ENCODE assay signal across 22 cellular contexts in genomic region chr4:147525494-147526271, GRCh38. TPM values are rescaled to one million over a fixed set of nuclear protein-coding genes. Genes with fewer than 3 reads are reported as not detected.
"Had no signal": no experiment of that assay in that cellular context is flagged by ENCODE, and none has a peak within 500 bp of the region (broad histone marks: within the 10 kb centered on the region; RNA-seq: fewer than 3 reads in every experiment).

No MANE protein-coding gene starts in this region.

- H3K27ac Mint-ChIP-seq: activated B cell treated with CpG ODN at 0.5 μM for 24 hours; activated CD4-positive, alpha-beta T cell treated with anti-CD3 and anti-CD28 coated beads, Interleukin-2, amount 10 ng/mL, durations not matched to agents 24 days and 14 days; activated CD8-positive, alpha-beta T cell treated with anti-CD3 and anti-CD28 coated beads, Interleukin-2, amount 10 ng/mL, durations not matched to agents 7 days and 5 days; activated naive CD4-positive, alpha-beta T cell treated with anti-CD3 and anti-CD28 coated beads for 36 hours; activated T-cell treated with anti-CD3 and anti-CD28 coated beads, Interleukin-2, amount 50 U/mL, for 24 hours; activated T-helper 2 cell treated with anti-CD3 and anti-CD28 coated beads, Interferon-gamma antibody, Interleukin-2, Interleukin-4, amounts not matched to agents 10 μg/mL and 5 μg/mL and 100 μg/mL, durations not matched to agents 14 hours and 24 hours and 36 hours; natural killer cell treated with Interleukin-12 subunit alpha and Interleukin-12 subunit beta and Interleukin-15 and Interleukin-18, amount 100 ng/mL, for 72 hours; T-helper 2 cell treated with Interferon-gamma antibody and Interleukin-4, amounts not matched to agents 5 μg/mL and 100 μg/mL, for 36 hours had no signal

- H3K36me3 ChIP-seq: gastrocnemius medialis, thyroid gland had no signal

- H3K9ac ChIP-seq: SK-N-SH had no signal

- H3K36me3 Mint-ChIP-seq: brain; natural killer cell treated with Interleukin-12 subunit alpha and Interleukin-12 subunit beta and Interleukin-15 and Interleukin-18, amount 100 ng/mL, for 72 hours had no signal

- H3K27me3 ChIP-seq: gastrocnemius medialis, thyroid gland had no signal

- H3K4me1 Mint-ChIP-seq: activated B cell treated with CpG ODN at 0.5 μM for 24 hours; activated CD4-positive, alpha-beta T cell treated with anti-CD3 and anti-CD28 coated beads, Interleukin-2, amount 10 ng/mL, durations not matched to agents 24 days and 14 days; central memory CD8-positive, alpha-beta T cell had no signal

- H3K4me1 ChIP-seq: gastrocnemius medialis, thyroid gland had no signal

- H3K27ac ChIP-seq: coronary artery, gastrocnemius medialis, thyroid gland had no signal

- H3K9me3 ChIP-seq: gastrocnemius medialis, SK-N-SH, thyroid gland had no signal

- H3K4me2 ChIP-seq: SK-N-SH had no signal

- DNase-seq: activated B cell treated with CpG ODN at 0.5 μM for 24 hours; activated CD4-positive, alpha-beta T cell treated with anti-CD3 and anti-CD28 coated beads, Interleukin-2, amount 10 ng/mL, durations not matched to agents 24 days and 14 days; activated CD8-positive, alpha-beta T cell treated with anti-CD3 and anti-CD28 coated beads, Interleukin-2, amount 10 ng/mL, durations not matched to agents 7 days and 5 days; activated naive CD4-positive, alpha-beta T cell treated with anti-CD3 and anti-CD28 coated beads for 36 hours; activated T-cell treated with anti-CD3 and anti-CD28 coated beads, Interleukin-2, amount 50 U/mL, for 24 hours; effector CD4-positive, alpha-beta T cell; gastrocnemius medialis; head of caudate nucleus; nucleus accumbens; posterior cingulate gyrus; retina; SK-N-SH; stimulated activated CD4-positive, alpha-beta T cell treated with anti-CD3 and anti-CD28 coated beads, Interleukin-2, amount 100 ng/mL, for 24 hours; stimulated activated naive CD4-positive, alpha-beta T cell treated with Interleukin-2 at 50 U/mL for 16 hours; thyroid gland had no signal

- H3K4me3 Mint-ChIP-seq: activated B cell treated with CpG ODN at 0.5 μM for 24 hours; activated CD4-positive, alpha-beta T cell treated with anti-CD3 and anti-CD28 coated beads, Interleukin-2, amount 10 ng/mL, durations not matched to agents 24 days and 14 days; activated CD8-positive, alpha-beta T cell treated with anti-CD3 and anti-CD28 coated beads, Interleukin-2, amount 10 ng/mL, durations not matched to agents 7 days and 5 days; activated naive CD4-positive, alpha-beta T cell treated with anti-CD3 and anti-CD28 coated beads for 36 hours; activated T-cell treated with anti-CD3 and anti-CD28 coated beads, Interleukin-2, amount 50 U/mL, for 24 hours; central memory CD8-positive, alpha-beta T cell; natural killer cell treated with Interleukin-12 subunit alpha and Interleukin-12 subunit beta and Interleukin-15 and Interleukin-18, amount 100 ng/mL, for 72 hours; T-helper 2 cell treated with Interferon-gamma antibody and Interleukin-4, amounts not matched to agents 5 μg/mL and 100 μg/mL, for 36 hours had no signal

- ATAC-seq: activated CD8-positive, alpha-beta T cell treated with anti-CD3 and anti-CD28 coated beads, Interleukin-2, amount 10 ng/mL, durations not matched to agents 7 days and 5 days; esophagus mucosa; gastrocnemius medialis; natural killer cell treated with Interleukin-12 subunit alpha and Interleukin-12 subunit beta and Interleukin-15 and Interleukin-18, amount 100 ng/mL, for 72 hours had no signal

- H3K9me3 Mint-ChIP-seq: activated B cell treated with CpG ODN at 0.5 μM for 24 hours; activated CD4-positive, alpha-beta T cell treated with anti-CD3 and anti-CD28 coated beads, Interleukin-2, amount 10 ng/mL, durations not matched to agents 24 days and 14 days; activated naive CD4-positive, alpha-beta T cell treated with anti-CD3 and anti-CD28 coated beads for 36 hours; activated T-cell treated with anti-CD3 and anti-CD28 coated beads, Interleukin-2, amount 50 U/mL, for 24 hours; activated T-helper 2 cell treated with anti-CD3 and anti-CD28 coated beads, Interferon-gamma antibody, Interleukin-2, Interleukin-4, amounts not matched to agents 10 μg/mL and 5 μg/mL and 100 μg/mL, durations not matched to agents 14 hours and 24 hours and 36 hours; brain; central memory CD8-positive, alpha-beta T cell; natural killer cell treated with Interleukin-12 subunit alpha and Interleukin-12 subunit beta and Interleukin-15 and Interleukin-18, amount 100 ng/mL, for 72 hours; T-helper 2 cell treated with Interferon-gamma antibody and Interleukin-4, amounts not matched to agents 5 μg/mL and 100 μg/mL, for 36 hours had no signal

- H3K4me3 ChIP-seq: coronary artery, gastrocnemius medialis, thyroid gland had no signal

RNA-seq across cellular contexts. Expression of gene EDNRA, which starts 44.8 kb away (rescaled TPM):
- total RNA-seq: activated B cell treated with CpG ODN at 0.5 μM for 24 hours; activated CD4-positive, alpha-beta T cell treated with anti-CD3 and anti-CD28 coated beads, Interleukin-2, amount 10 ng/mL, durations not matched to agents 24 days and 14 days; activated CD8-positive, alpha-beta T cell treated with anti-CD3 and anti-CD28 coated beads, Interleukin-2, amount 10 ng/mL, durations not matched to agents 7 days and 5 days; activated naive CD4-positive, alpha-beta T cell treated with anti-CD3 and anti-CD28 coated beads for 36 hours; activated T-helper 2 cell treated with anti-CD3 and anti-CD28 coated beads, Interferon-gamma antibody, Interleukin-2, Interleukin-4, amounts not matched to agents 10 μg/mL and 5 μg/mL and 100 μg/mL, durations not matched to agents 14 hours and 24 hours and 36 hours; natural killer cell treated with Interleukin-12 subunit alpha and Interleukin-12 subunit beta and Interleukin-15 and Interleukin-18, amount 100 ng/mL, for 72 hours had no signal
